In the genomic region with DNA sequence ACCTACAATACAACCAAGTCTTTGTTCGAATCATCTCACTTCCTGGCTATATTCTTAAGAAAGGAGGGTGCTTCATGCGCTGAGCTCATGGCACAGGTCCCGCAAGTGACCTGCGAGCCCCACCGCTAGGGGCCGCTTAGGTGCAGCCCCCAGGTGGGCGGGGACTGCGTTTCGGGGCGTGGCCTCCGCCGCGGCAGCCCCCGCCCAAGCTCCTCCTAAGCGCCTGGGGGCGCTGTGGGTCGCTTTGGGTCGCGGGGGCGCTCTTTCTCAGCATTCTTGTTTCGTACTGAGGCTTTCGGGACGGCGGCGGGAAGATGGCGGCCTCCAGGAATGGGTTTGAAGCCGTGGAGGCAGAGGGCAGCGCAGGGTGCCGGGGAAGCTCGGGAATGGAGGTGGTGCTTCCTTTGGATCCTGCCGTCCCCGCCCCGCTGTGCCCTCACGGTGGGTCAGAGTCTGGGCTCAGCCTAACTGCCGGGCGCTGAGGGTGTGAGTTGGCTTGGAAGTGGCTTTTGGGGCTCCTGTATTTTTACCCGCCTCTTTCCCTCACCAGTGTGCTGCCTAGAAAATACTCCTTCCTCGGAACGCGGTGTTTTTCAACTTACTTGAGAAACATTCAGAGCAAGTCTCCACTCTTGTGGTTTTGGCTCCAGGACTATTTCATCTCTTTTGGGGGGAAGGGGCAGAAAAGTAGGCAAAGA, we compare ENCODE assay signal across 1 cellular context.
TF ChIP-seq lines count a peak whose summit lies in the region.

ZCCHC4 (plus strand) TSS at position 279 of the 698 bp plus-strand sequence; CDS start at position 315, 36 bp downstream.

TF ChIP-seq in A549, 52 proteins besides CTCF, POLR2A, EP300 and RAD21 (continued from another document):
- TF ChIP-seq SMC3 (IDR thresholded peaks at IDR 0.05): peak; percentile 57
- TF ChIP-seq, protein P1, sequence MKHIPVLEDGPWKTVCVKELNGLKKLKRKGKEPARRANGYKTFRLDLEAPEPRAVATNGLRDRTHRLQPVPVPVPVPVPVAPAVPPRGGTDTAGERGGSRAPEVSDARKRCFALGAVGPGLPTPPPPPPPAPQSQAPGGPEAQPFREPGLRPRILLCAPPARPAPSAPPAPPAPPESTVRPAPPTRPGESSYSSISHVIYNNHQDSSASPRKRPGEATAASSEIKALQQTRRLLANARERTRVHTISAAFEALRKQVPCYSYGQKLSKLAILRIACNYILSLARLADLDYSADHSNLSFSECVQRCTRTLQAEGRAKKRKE (CRISPR knock-in tag; IDR thresholded peaks at IDR 0.05; ENCODE audit: low read depth): no peak
- no peak for TF ChIP-seq EHF (CRISPR knock-in tag; IDR thresholded peaks at IDR 0.05)
- TF ChIP-seq CBX2 (IDR thresholded peaks at IDR 0.05; ENCODE audit: borderline replicate concordance, low read depth): no peak
- peak; percentile 53; the same call in 1 of the 2 replicates for TF ChIP-seq MYC (IDR thresholded peaks at IDR 0.05; ENCODE audit: borderline replicate concordance, low read length)
- TF ChIP-seq ZSCAN20 (CRISPR knock-in tag; IDR thresholded peaks at IDR 0.05): no peak
- TF ChIP-seq MAFK (IDR thresholded peaks at IDR 0.05; ENCODE audit: partially characterized antibody): no peak
- TF ChIP-seq ESRRA (IDR thresholded peaks at IDR 0.05; ENCODE audit: borderline replicate concordance, low read length): no peak
- no peak for TF ChIP-seq FOXS1 (CRISPR knock-in tag; IDR thresholded peaks at IDR 0.05)
- TF ChIP-seq, protein P2, sequence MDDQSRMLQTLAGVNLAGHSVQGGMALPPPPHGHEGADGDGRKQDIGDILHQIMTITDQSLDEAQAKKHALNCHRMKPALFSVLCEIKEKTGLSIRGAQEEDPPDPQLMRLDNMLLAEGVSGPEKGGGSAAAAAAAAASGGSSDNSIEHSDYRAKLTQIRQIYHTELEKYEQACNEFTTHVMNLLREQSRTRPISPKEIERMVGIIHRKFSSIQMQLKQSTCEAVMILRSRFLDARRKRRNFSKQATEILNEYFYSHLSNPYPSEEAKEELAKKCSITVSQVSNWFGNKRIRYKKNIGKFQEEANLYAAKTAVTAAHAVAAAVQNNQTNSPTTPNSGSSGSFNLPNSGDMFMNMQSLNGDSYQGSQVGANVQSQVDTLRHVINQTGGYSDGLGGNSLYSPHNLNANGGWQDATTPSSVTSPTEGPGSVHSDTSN (IDR thresholded peaks at IDR 0.05): no peak
- TF ChIP-seq RFX5 (IDR thresholded peaks at IDR 0.05): 0 out of 2 replicates have a peak, but pooled peaks have one; percentile 26
- TF ChIP-seq CEBPB (IDR thresholded peaks at IDR 0.05): no peak
- TF ChIP-seq SREBF2 (IDR thresholded peaks at IDR 0.05): no peak
- peak; percentile 89; the same call in 1 of the 2 replicates for TF ChIP-seq MAZ (IDR thresholded peaks at IDR 0.05; ENCODE audit: borderline replicate concordance, low read depth, low read length)
- TF ChIP-seq MAX (IDR thresholded peaks at IDR 0.05): peak; percentile 65
- no peak for TF ChIP-seq HOXB13 (CRISPR knock-in tag; IDR thresholded peaks at IDR 0.05; ENCODE audit: low read depth)
- TF ChIP-seq, protein P3, sequence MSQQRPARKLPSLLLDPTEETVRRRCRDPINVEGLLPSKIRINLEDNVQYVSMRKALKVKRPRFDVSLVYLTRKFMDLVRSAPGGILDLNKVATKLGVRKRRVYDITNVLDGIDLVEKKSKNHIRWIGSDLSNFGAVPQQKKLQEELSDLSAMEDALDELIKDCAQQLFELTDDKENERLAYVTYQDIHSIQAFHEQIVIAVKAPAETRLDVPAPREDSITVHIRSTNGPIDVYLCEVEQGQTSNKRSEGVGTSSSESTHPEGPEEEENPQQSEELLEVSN (IDR thresholded peaks at IDR 0.05; ENCODE audit: borderline replicate concordance, low read depth): 0 out of 2 replicates have a peak, but pooled peaks have one; percentile 45
- TF ChIP-seq, protein P4, sequence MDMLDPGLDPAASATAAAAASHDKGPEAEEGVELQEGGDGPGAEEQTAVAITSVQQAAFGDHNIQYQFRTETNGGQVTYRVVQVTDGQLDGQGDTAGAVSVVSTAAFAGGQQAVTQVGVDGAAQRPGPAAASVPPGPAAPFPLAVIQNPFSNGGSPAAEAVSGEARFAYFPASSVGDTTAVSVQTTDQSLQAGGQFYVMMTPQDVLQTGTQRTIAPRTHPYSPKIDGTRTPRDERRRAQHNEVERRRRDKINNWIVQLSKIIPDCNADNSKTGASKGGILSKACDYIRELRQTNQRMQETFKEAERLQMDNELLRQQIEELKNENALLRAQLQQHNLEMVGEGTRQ (IDR thresholded peaks at IDR 0.05): no peak
- TF ChIP-seq HES2 (IDR thresholded peaks at IDR 0.05): no peak
- no peak for TF ChIP-seq NR3C1 (IDR thresholded peaks at IDR 0.05)
- no peak for TF ChIP-seq ZC3H11A (IDR thresholded peaks at IDR 0.05)
